8 cellular contexts compared by ENCODE assay signal in the genomic region with DNA sequence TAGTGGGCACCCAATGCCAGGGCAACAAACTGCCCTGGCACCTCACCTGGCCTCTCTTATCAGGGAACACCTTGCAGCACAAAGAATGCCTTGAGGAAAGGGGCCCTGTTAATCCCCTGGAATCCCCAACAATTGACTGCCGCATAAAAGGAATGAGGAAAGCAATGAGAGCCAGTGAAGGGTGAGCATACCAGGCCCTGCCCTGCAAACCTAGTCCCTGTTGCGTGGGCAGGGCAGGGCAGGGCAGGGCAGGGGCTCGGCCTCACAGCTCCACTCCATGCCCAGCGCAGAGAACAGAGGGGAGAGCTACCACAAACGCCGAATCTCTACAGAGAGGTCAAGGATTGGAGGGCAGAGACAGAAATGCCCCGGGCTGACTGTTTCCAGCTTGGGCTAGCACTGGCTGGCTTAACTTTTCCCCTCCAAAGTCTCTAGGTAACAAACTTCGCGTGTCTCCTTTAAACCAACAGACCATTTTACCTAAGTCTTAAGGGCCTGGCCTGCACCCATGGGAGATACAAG. TPM values are rescaled to one million over a fixed set of nuclear protein-coding genes. Genes with fewer than 3 reads are reported as not detected.
DNase-seq lines count a peak whose midpoint lies in the region; ATAC-seq and TF ChIP-seq lines count a peak whose summit lies in the region.

No MANE protein-coding gene starts in this region.

- ATAC-seq in GM23338 = peak; percentile 30
- no peak for ATAC-seq in naive thymus-derived CD4-positive, alpha-beta T cell

- DNase-seq in GM23338 (ENCODE audit: low spot score) (peak; percentile 74), SJSA1 (ENCODE audit: low read depth in 1 of 2, low spot score in 2 of 2) (no peak), epithelial cell of esophagus (ENCODE audit: low read depth) (peak; percentile 70), dedifferentiated amniotic fluid mesenchymal stem cell (ENCODE audit: extremely low spot score) (no peak), posterior cingulate gyrus (no peak), NCI-H2081 (lab: John Stamatoyannopoulos, UW) (no peak), NCI-H2029 (lab: John Stamatoyannopoulos, UW) (no peak)
- DNase-seq in naive thymus-derived CD4-positive, alpha-beta T cell = peak in 2 of 9 donors; percentile 24 to 39

- no peaks in the 10 kb centered on the region for H3K9me3 ChIP-seq in SJSA1 (replicated peaks)
- H3K9me3 ChIP-seq in naive thymus-derived CD4-positive, alpha-beta T cell (ENCODE audit: control insufficient read depth in 2 of 3, low read length in 3 of 3) = no peaks in the 10 kb centered on the region

- TF ChIP-seq CTCF in GM23338 (conservative IDR thresholded peaks at IDR 0.05; ENCODE audit: low read depth in 2 of 2) = no peak
- TF ChIP-seq CTCF in epithelial cell of esophagus (IDR thresholded peaks at IDR 0.05; ENCODE audit: insufficient read depth, low read depth, low read length, missing control alignments) = no peak

- H3K27me3 ChIP-seq in GM23338 (ENCODE audit: insufficient read depth) (peaks cover 31% of the 10 kb centered on the region), SJSA1 (replicated peaks) (no peaks in the 10 kb centered on the region)
- H3K27me3 ChIP-seq in naive thymus-derived CD4-positive, alpha-beta T cell (ENCODE audit: control insufficient read depth in 2 of 2, insufficient read depth in 2 of 2, low read length in 2 of 2) = no peaks in the 10 kb centered on the region

- H3K27me3 Mint-ChIP-seq in GM23338 (ENCODE audit: insufficient read depth, low read depth, poor library complexity) = peaks cover 19% of the 10 kb centered on the region
- no peaks in the 10 kb centered on the region for H3K27me3 Mint-ChIP-seq in naive thymus-derived CD4-positive, alpha-beta T cell

- peaks cover 4% of the 10 kb centered on the region; the same call in 1 of the 2 replicates for H3F3A ChIP-seq in GM23338 (replicated peaks; ENCODE audit: low read depth)

- H3K9me3 Mint-ChIP-seq in GM23338 = no peaks in the 10 kb centered on the region
- no peaks in the 10 kb centered on the region for H3K9me3 Mint-ChIP-seq in naive thymus-derived CD4-positive, alpha-beta T cell

- peaks cover 49% of the 10 kb centered on the region for H3K79me2 ChIP-seq in GM23338 (replicated peaks; ENCODE audit: insufficient read depth)

- H3K27ac ChIP-seq in GM23338 (ENCODE audit: low read depth) = peak overlapping the region; percentile 81
- H3K27ac ChIP-seq in SJSA1 = peak overlapping the region; percentile 94
- peak overlapping the region; percentile 94 for H3K27ac ChIP-seq in naive thymus-derived CD4-positive, alpha-beta T cell (ENCODE audit: low read depth, low read length)

- H3K4me3 ChIP-seq in GM23338 (peak overlapping the region; percentile 73), SJSA1 (peak overlapping the region; percentile 97), epithelial cell of esophagus (ENCODE audit: low read length) (peak overlapping the region; percentile 64)
- H3K4me3 ChIP-seq in naive thymus-derived CD4-positive, alpha-beta T cell (ENCODE audit: low read length) = peak overlapping the region; percentile 90

- peaks cover 56% of the 10 kb centered on the region for H3K4me1 Mint-ChIP-seq in GM23338
- peaks cover 52 to 78% (median 60%) of the 10 kb centered on the region in 7 donors for H3K4me1 Mint-ChIP-seq in naive thymus-derived CD4-positive, alpha-beta T cell

- peak overlapping the region; percentile 70; the same call in 1 of the 2 replicates for H2AFZ ChIP-seq in GM23338

- no peaks in the 10 kb centered on the region; the same call in 1 of the 2 replicates for H3K36me3 ChIP-seq in GM23338 (ENCODE audit: insufficient read depth)
- H3K36me3 ChIP-seq in SJSA1 = peaks cover 25% of the 10 kb centered on the region
- peaks cover 0 to 11% (median 4%) of the 10 kb centered on the region in 3 experiments for H3K36me3 ChIP-seq in naive thymus-derived CD4-positive, alpha-beta T cell (ENCODE audit: control insufficient read depth in 2 of 3, insufficient read depth in 3 of 3, low read length in 3 of 3)

- H4K20me1 ChIP-seq in GM23338 (replicated peaks; ENCODE audit: insufficient read depth) = peaks cover 19% of the 10 kb centered on the region

- CTCF ChIA-PET in naive thymus-derived CD4-positive, alpha-beta T cell (lab: Charles Lee) = interaction anchor here (1.0 to 4.2 kb wide), 9 partner anchors 8 to 60 kb away, joined by 4 to 39 read pairs (median 6); no protein-coding TSS in a partner anchor

- H3K36me3 Mint-ChIP-seq in GM23338 (ENCODE audit: low read depth) = no peaks in the 10 kb centered on the region; the same call in 2 of the 3 replicates
- peaks cover 5 to 15% (median 7%) of the 10 kb centered on the region in 5 donors for H3K36me3 Mint-ChIP-seq in naive thymus-derived CD4-positive, alpha-beta T cell

- H3K4me2 ChIP-seq in GM23338 = peak overlapping the region; percentile 88

- intact Hi-C loops in naive thymus-derived CD4-positive, alpha-beta T cell (cut with micrococcal nuclease) = loop anchor here (1.0 to 10.0 kb wide), 12 partner anchors 8 to 962 kb away; a partner anchor contains a TSS
- intact Hi-C loops in posterior cingulate gyrus (cut with DNase I) = loop anchor here (5.0 kb wide), 1 partner anchor 47 kb away; no protein-coding TSS in a partner anchor

- POLR2A ChIA-PET in naive thymus-derived CD4-positive, alpha-beta T cell (lab: Charles Lee) = interaction anchor here (0.7 to 11.2 kb wide), 8 partner anchors 8 to 66 kb away, joined by 3 to 223 read pairs (median 4); no protein-coding TSS in a partner anchor

- H3K4me3 Mint-ChIP-seq in GM23338 = peak overlapping the region; percentile 77
- peak overlapping the region; percentile 83 to 90 (median 88) for H3K4me3 Mint-ChIP-seq in naive thymus-derived CD4-positive, alpha-beta T cell

- H3K27ac Mint-ChIP-seq in GM23338 = peak overlapping the region; percentile 39; the same call in 1 of the 2 replicates
- peak overlapping the region; percentile 83 to 97 (median 86) for H3K27ac Mint-ChIP-seq in naive thymus-derived CD4-positive, alpha-beta T cell

- H3K4me1 ChIP-seq in GM23338 (ENCODE audit: insufficient read depth) (peaks cover 46% of the 10 kb centered on the region), SJSA1 (replicated peaks) (peaks cover 43% of the 10 kb centered on the region)
- peaks cover 36 to 47% of the 10 kb centered on the region in 2 donors for H3K4me1 ChIP-seq in naive thymus-derived CD4-positive, alpha-beta T cell (ENCODE audit: control insufficient read depth in 2 of 2, insufficient read depth in 2 of 2, low read length in 2 of 2)

- no peaks in the 10 kb centered on the region for H3K9me2 ChIP-seq in GM23338 (ENCODE audit: insufficient read depth)

TF ChIP-seq in GM23338, 12 proteins besides CTCF, POLR2A, EP300 and RAD21:
- TF ChIP-seq POLR2AphosphoS5 (IDR thresholded peaks at IDR 0.05; ENCODE audit: low read depth) (peak; percentile 33), NANOG (IDR thresholded peaks at IDR 0.05; ENCODE audit: borderline replicate concordance) (no peak)
- TF ChIP-seq, protein P1, sequence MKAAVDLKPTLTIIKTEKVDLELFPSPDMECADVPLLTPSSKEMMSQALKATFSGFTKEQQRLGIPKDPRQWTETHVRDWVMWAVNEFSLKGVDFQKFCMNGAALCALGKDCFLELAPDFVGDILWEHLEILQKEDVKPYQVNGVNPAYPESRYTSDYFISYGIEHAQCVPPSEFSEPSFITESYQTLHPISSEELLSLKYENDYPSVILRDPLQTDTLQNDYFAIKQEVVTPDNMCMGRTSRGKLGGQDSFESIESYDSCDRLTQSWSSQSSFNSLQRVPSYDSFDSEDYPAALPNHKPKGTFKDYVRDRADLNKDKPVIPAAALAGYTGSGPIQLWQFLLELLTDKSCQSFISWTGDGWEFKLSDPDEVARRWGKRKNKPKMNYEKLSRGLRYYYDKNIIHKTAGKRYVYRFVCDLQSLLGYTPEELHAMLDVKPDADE (IDR thresholded peaks at IDR 0.05) = no peak

RNA-seq across cellular contexts. Expression of a gene that starts 1.1 kb away (rescaled TPM):
- total RNA-seq in GM23338 (2014; rRNA removed; shearing (Covaris generic)) = 38.9 and 42.3 TPM in 2 replicates
- 70.0 and 73.7 TPM in 2 replicates for polyA plus RNA-seq in GM23338 (2016; fragmentation: Nextera tagmentation; extraction: Ambion mirVana)
- 76.9 and 114 TPM in 2 replicates for total RNA-seq in SJSA1 (2014; rRNA removed; shearing (Covaris generic))
- total RNA-seq in naive thymus-derived CD4-positive, alpha-beta T cell = 100 to 1,000 TPM; 189 to 247 (median 231) TPM
- 100 to 1,000 TPM; 212 to 278 TPM for polyA plus RNA-seq in naive thymus-derived CD4-positive, alpha-beta T cell

Comparison
In these comparisons a context has a peak if more than half of its experiments do, and no peak if none do; other contexts are left out.
1. DNase-seq: peak in GM23338 (single experiment) and epithelial cell of esophagus (single experiment); none in SJSA1 (0 of 2), dedifferentiated amniotic fluid mesenchymal stem cell (single experiment), posterior cingulate gyrus (0 of 10), NCI-H2081 (0 of 2) and NCI-H2029 (single experiment).
2. Peak in every context shown above with its lines, with median percentiles within 50 percentile points of each other: H3K27ac ChIP-seq and H3K4me3 ChIP-seq.